In the genomic region with DNA sequence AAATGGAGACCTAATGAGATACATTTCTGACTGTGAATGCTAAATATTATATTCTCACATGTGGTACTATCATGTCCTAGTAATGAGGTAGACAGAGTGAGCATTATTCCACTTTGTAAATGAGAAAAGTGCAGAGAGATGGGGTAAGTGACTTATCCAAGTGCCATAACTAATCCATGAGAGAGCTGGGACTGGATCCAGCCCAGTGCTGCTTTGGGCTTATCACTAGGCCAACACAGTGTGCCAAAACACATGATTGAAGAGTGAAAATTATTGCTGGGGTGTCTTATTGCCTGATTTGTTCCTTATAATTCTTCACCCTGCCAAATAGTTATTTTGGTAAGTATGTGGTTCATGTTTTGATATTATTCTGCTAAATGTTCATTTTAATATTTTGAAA, we compare ENCODE assay signal across 19 cellular contexts.
DNase-seq lines count a peak whose midpoint lies in the region; ATAC-seq, FAIRE-seq and TF ChIP-seq lines count a peak whose summit lies in the region.
"Had no signal": no experiment of that assay in that cellular context is flagged by ENCODE, and none has a peak within 500 bp of the region (broad histone marks: within the 10 kb centered on the region; RNA-seq: fewer than 3 reads in every experiment).

No MANE protein-coding gene starts in this region.

- no peak for TF ChIP-seq RAD21 in H1 (IDR thresholded peaks at IDR 0.05 in 1 of 2, conservative IDR thresholded peaks at IDR 0.05 in 1 of 2; ENCODE audit: low read depth in 2 of 2, low read length in 2 of 2)

- intact Hi-C loops in heart right ventricle (cut with DNase I) (no loop called here), left ventricle myocardium superior (cut with micrococcal nuclease) (no loop called here)

- ATAC-seq in heart right ventricle (peak in 5 of 8 donors; percentile 50 to 81 (median 62)), left ventricle myocardium superior (peak; percentile 91), HG03196 (IDR thresholded peaks at IDR 0.05; ENCODE audit: unreplicated experiment) (no peak)
- ATAC-seq: GM23338 had no signal

- no peak overlapping the region for H3K23ac ChIP-seq in H1 (ENCODE audit: insufficient read length)

- H2BK12ac ChIP-seq in H1 (ENCODE audit: low read depth, low read length): no peak overlapping the region

- H2BK15ac ChIP-seq in H1 (ENCODE audit: low read length): no peak overlapping the region

- no peak overlapping the region for H3K18ac ChIP-seq in H1 (ENCODE audit: extremely low read depth, low read length)

- TF ChIP-seq CTCF in H1 (IDR thresholded peaks at IDR 0.05; ENCODE audit: control extremely low read depth in 1 of 3, insufficient read depth in 1 of 3, low read depth in 1 of 3, low read length in 3 of 3): no peak
- no peak for TF ChIP-seq CTCF in heart right ventricle (IDR thresholded peaks at IDR 0.05)

- no peak overlapping the region for H3K4ac ChIP-seq in H1 (replicated peaks; ENCODE audit: insufficient read length, low read depth, low read length)

- no peaks in the 10 kb centered on the region for H3K9me3 ChIP-seq in H1 (ENCODE audit: insufficient read depth in 2 of 2, low read depth in 1 of 2, low read length in 1 of 2)
- peaks cover 0 to 17% (median 0%) of the 10 kb centered on the region in 11 donors for H3K9me3 ChIP-seq in heart right ventricle

- no peaks in the 10 kb centered on the region for H3K36me3 ChIP-seq in H1 (ENCODE audit: control insufficient read depth in 2 of 4, insufficient read depth in 4 of 4, low read length in 3 of 4)
- no peaks in the 10 kb centered on the region for H3K36me3 ChIP-seq in heart right ventricle
- H3K36me3 ChIP-seq in H7 (replicated peaks; ENCODE audit: control insufficient read depth, insufficient read depth, low read length): no peaks in the 10 kb centered on the region

- H3K27me3 ChIP-seq in H1 (replicated peaks in 1 of 4; ENCODE audit: control insufficient read depth in 3 of 4, extremely low read depth in 1 of 4, insufficient read depth in 3 of 4, low read length in 3 of 4) (peaks cover 0 to 1% (median 0%) of the 10 kb centered on the region in 4 experiments; a peak in 1 of 7 replicates), heart right ventricle (no peaks in the 10 kb centered on the region), H7 (ENCODE audit: control insufficient read depth, insufficient read depth, low read length) (no peaks in the 10 kb centered on the region)

- DNase-seq in NCI-H446 treated with DMSO at 0.1 percent for 48 hours (lab: John Stamatoyannopoulos, UW): peak; percentile 13
- DNase-seq in H1 (ENCODE audit: low read depth in 1 of 2, low spot score in 2 of 2): no peak
- peak; percentile 19 to 24 for DNase-seq in heart right ventricle
- DNase-seq in left ventricle myocardium superior: peak; percentile 64
- DNase-seq in NCI-H1105 (lab: John Stamatoyannopoulos, UW): no peak
- DNase-seq in H7: no peak
- DNase-seq: C1 segment of cervical spinal cord; Calu3; CD4-positive, alpha-beta memory T cell; COR-L47; DMS53; DMS79 treated with DMSO at 0.1 percent for 48 hours; GF-D8; HCEC 1CT had no signal

- no peak overlapping the region for H4K5ac ChIP-seq in H1 (ENCODE audit: insufficient read length, low read depth, low read length)

- no peak overlapping the region for H4K91ac ChIP-seq in H1 (replicated peaks; ENCODE audit: insufficient read length, low read length)

- no peak for TF ChIP-seq EP300 in H1 (IDR thresholded peaks at IDR 0.05; ENCODE audit: borderline replicate concordance in 1 of 2, low read depth in 2 of 2, low read length in 2 of 2)

- H3K79me1 ChIP-seq in H1 (ENCODE audit: low read depth, low read length): no peaks in the 10 kb centered on the region

- H3K4me3 ChIP-seq in H1 (ENCODE audit: extremely low read depth in 1 of 4, insufficient read depth in 2 of 4, low read depth in 3 of 4, low read length in 4 of 4) (no peak overlapping the region), heart right ventricle (no peak overlapping the region), H7 (ENCODE audit: insufficient read depth, low read depth, low read length) (no peak overlapping the region)
- H3K4me3 ChIP-seq: GM23338 had no signal

- no peaks in the 10 kb centered on the region for H3K79me2 ChIP-seq in H1 (ENCODE audit: control insufficient read depth in 1 of 2, insufficient read depth in 2 of 2, low read length in 2 of 2)

- H2BK120ac ChIP-seq in H1 (replicated peaks; ENCODE audit: low read depth, low read length): no peak overlapping the region

- no peak overlapping the region for H2BK5ac ChIP-seq in H1 (ENCODE audit: low read depth, low read length)

- CTCF ChIA-PET in H1 (lab: Charles Lee; ENCODE audit: partially characterized antibody): no interaction called here

- H4K20me1 ChIP-seq in H1 (replicated peaks in 1 of 2; ENCODE audit: control insufficient read depth in 1 of 2, insufficient read depth in 2 of 2, low read length in 2 of 2): no peaks in the 10 kb centered on the region

- H2BK20ac ChIP-seq in H1 (ENCODE audit: low read length): no peak overlapping the region

- H3K56ac ChIP-seq in H1 (replicated peaks; ENCODE audit: insufficient read length, low read depth, low read length): no peak overlapping the region

- H3K14ac ChIP-seq in H1 (ENCODE audit: insufficient read length): no peak overlapping the region

- no peak overlapping the region for H4K8ac ChIP-seq in H1 (ENCODE audit: extremely low read depth, insufficient read depth, low read length)

- POLR2A ChIA-PET in H1 (lab: Charles Lee; ENCODE audit: partially characterized antibody): no interaction called here

- no peaks in the 10 kb centered on the region for H3K23me2 ChIP-seq in H1 (ENCODE audit: low read depth, low read length)

- no peaks in the 10 kb centered on the region for H3K4me1 ChIP-seq in H1 (replicated peaks in 1 of 4; ENCODE audit: control insufficient read depth in 3 of 4, insufficient read depth in 4 of 4, low read length in 3 of 4)
- H3K4me1 ChIP-seq in heart right ventricle: peaks cover 0 to 4% (median 0%) of the 10 kb centered on the region in 9 donors

- H3K27ac ChIP-seq in H1 (ENCODE audit: low read depth, low read length) (no peak overlapping the region), heart right ventricle (no peak overlapping the region)

- H2AFZ ChIP-seq in H1 (ENCODE audit: low read length): 0 out of 2 replicates have a peak overlapping the region, but pooled peaks have one; percentile 1
- H2AFZ ChIP-seq: GM23338 had no signal

- no peak for FAIRE-seq in H1 (lab: Jason Lieb, UNC)
- FAIRE-seq: GM12891, GM18507, H54 had no signal

- no peak for TF ChIP-seq POLR2A in H1 (IDR thresholded peaks at IDR 0.05; ENCODE audit: control extremely low read depth in 1 of 2, low read depth in 2 of 2, low read length in 2 of 2)

- H3K9ac ChIP-seq in H1 (replicated peaks in 1 of 4; ENCODE audit: extremely low read depth in 1 of 4, low read depth in 3 of 4, low read length in 3 of 4): no peak overlapping the region

- H2AK5ac ChIP-seq in H1 (ENCODE audit: low read depth, low read length): no peak overlapping the region

- no peak overlapping the region for H3K4me2 ChIP-seq in H1 (ENCODE audit: insufficient read depth in 1 of 2, low read depth in 2 of 2, low read length in 2 of 2)
- H3K4me2 ChIP-seq: GM23338 had no signal

TF ChIP-seq in H1, 55 proteins besides CTCF, POLR2A, EP300 and RAD21:
- TF ChIP-seq SP1 (IDR thresholded peaks at IDR 0.05; ENCODE audit: low read depth, low read length) (no peak), GTF2F1 (IDR thresholded peaks at IDR 0.05; ENCODE audit: borderline replicate concordance, low read depth, low read length) (no peak), BRCA1 (IDR thresholded peaks at IDR 0.05; ENCODE audit: low read depth, low read length) (no peak), POLR2AphosphoS5 (IDR thresholded peaks at IDR 0.05; ENCODE audit: low read depth, low read length) (no peak), RNF2 (IDR thresholded peaks at IDR 0.05; ENCODE audit: borderline replicate concordance, low read depth, low read length, missing control alignments, poor library complexity, severe bottlenecking) (no peak), KDM5A (IDR thresholded peaks at IDR 0.05; ENCODE audit: low read length) (no peak), KDM1A (IDR thresholded peaks at IDR 0.05; ENCODE audit: borderline replicate concordance, low read length) (no peak)
- TF ChIP-seq, protein P1, sequence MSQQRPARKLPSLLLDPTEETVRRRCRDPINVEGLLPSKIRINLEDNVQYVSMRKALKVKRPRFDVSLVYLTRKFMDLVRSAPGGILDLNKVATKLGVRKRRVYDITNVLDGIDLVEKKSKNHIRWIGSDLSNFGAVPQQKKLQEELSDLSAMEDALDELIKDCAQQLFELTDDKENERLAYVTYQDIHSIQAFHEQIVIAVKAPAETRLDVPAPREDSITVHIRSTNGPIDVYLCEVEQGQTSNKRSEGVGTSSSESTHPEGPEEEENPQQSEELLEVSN (IDR thresholded peaks at IDR 0.05): no peak
- TF ChIP-seq, protein P2, sequence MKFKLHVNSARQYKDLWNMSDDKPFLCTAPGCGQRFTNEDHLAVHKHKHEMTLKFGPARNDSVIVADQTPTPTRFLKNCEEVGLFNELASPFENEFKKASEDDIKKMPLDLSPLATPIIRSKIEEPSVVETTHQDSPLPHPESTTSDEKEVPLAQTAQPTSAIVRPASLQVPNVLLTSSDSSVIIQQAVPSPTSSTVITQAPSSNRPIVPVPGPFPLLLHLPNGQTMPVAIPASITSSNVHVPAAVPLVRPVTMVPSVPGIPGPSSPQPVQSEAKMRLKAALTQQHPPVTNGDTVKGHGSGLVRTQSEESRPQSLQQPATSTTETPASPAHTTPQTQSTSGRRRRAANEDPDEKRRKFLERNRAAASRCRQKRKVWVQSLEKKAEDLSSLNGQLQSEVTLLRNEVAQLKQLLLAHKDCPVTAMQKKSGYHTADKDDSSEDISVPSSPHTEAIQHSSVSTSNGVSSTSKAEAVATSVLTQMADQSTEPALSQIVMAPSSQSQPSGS (IDR thresholded peaks at IDR 0.05; ENCODE audit: low read length): no peak
TF ChIP-seq in H1: peak in this region for 0.

Comparison
In these comparisons a context has a peak if more than half of its experiments do, and no peak if none do; other contexts are left out.
1. DNase-seq: peak in NCI-H446 treated with DMSO at 0.1 percent for 48 hours (single experiment), heart right ventricle (2 of 2) and left ventricle myocardium superior (single experiment); none in H1 (0 of 2), NCI-H1105 (single experiment) and H7 (single experiment).